24 cellular contexts compared by ENCODE assay signal in genomic region chr4:176889776-176890175, GRCh38.
DNase-seq lines count a peak whose midpoint lies in the region; ATAC-seq and TF ChIP-seq lines count a peak whose summit lies in the region.
"Had no signal": no experiment of that assay in that cellular context is flagged by ENCODE, and none has a peak within 500 bp of the region (broad histone marks: within the 10 kb centered on the region; RNA-seq: fewer than 3 reads in every experiment).

No MANE protein-coding gene starts in this region.

- ATAC-seq in SK-N-SH treated with all-trans-retinoic acid at 6 μM for 48 hours, result peak; percentile 70
- ATAC-seq: GM12878 had no signal

- no peak overlapping the region for H3K27ac Mint-ChIP-seq in activated T-helper 2 cell treated with anti-CD3 and anti-CD28 coated beads, Interferon-gamma antibody, Interleukin-2, Interleukin-4, amounts not matched to agents 10 μg/mL and 5 μg/mL and 100 μg/mL, durations not matched to agents 14 hours and 24 hours and 36 hours
- H3K27ac Mint-ChIP-seq: CD14-positive monocyte; CD4-positive, alpha-beta memory T cell; CD4-positive, CD25-positive, alpha-beta regulatory T cell; CD8-positive, alpha-beta memory T cell had no signal

- WGBS in smooth muscle cell (ENCODE audit: low lambda C conversion rate), result 86% methylated on average over 3 of the region's 3 CpGs

- intact Hi-C loops in activated T-helper 2 cell treated with anti-CD3 and anti-CD28 coated beads, Interferon-gamma antibody, Interleukin-2, Interleukin-4, amounts not matched to agents 10 μg/mL and 5 μg/mL and 100 μg/mL, durations not matched to agents 14 hours and 24 hours and 36 hours (cut with micrococcal nuclease), result no loop called here

- H3K36me3 Mint-ChIP-seq in activated T-helper 2 cell treated with anti-CD3 and anti-CD28 coated beads, Interferon-gamma antibody, Interleukin-2, Interleukin-4, amounts not matched to agents 10 μg/mL and 5 μg/mL and 100 μg/mL, durations not matched to agents 14 hours and 24 hours and 36 hours (ENCODE audit: low read depth), result no peaks in the 10 kb centered on the region
- H3K36me3 Mint-ChIP-seq: CD14-positive monocyte; CD4-positive, alpha-beta memory T cell; CD4-positive, CD25-positive, alpha-beta regulatory T cell; CD8-positive, alpha-beta memory T cell had no signal

- TF ChIP-seq CTCF in smooth muscle cell (IDR thresholded peaks at IDR 0.05; ENCODE audit: borderline replicate concordance, insufficient read depth, poor library complexity, severe bottlenecking), result no peak
- no peak for TF ChIP-seq CTCF in coronary artery (IDR thresholded peaks at IDR 0.05)

- H3K36me3 ChIP-seq in smooth muscle cell (ENCODE audit: low read depth), result no peaks in the 10 kb centered on the region
- H3K36me3 ChIP-seq: BE2C, BLaER1 had no signal

- no peaks in the 10 kb centered on the region for H3K9me3 Mint-ChIP-seq in activated T-helper 2 cell treated with anti-CD3 and anti-CD28 coated beads, Interferon-gamma antibody, Interleukin-2, Interleukin-4, amounts not matched to agents 10 μg/mL and 5 μg/mL and 100 μg/mL, durations not matched to agents 14 hours and 24 hours and 36 hours
- H3K9me3 Mint-ChIP-seq: CD4-positive, CD25-positive, alpha-beta regulatory T cell had no signal

- peak overlapping the region; percentile 17 for H2AFZ ChIP-seq in smooth muscle cell (ENCODE audit: low read depth)

- DNase-seq in RPMI7951 (ENCODE audit: low read depth), result peak; percentile 53
- DNase-seq in smooth muscle cell (lab: John Stamatoyannopoulos, UW; ENCODE audit: unreplicated experiment), result no peak
- no peak for DNase-seq in germinal center (ENCODE audit: low spot score)
- DNase-seq in activated T-helper 2 cell treated with anti-CD3 and anti-CD28 coated beads, Interferon-gamma antibody, Interleukin-2, Interleukin-4, amounts not matched to agents 10 μg/mL and 5 μg/mL and 100 μg/mL, durations not matched to agents 14 hours and 24 hours and 36 hours (ENCODE audit: low spot score), result no peak
- DNase-seq in coronary artery (ENCODE audit: low spot score), result no peak
- DNase-seq: 8988T; ACHN; BE2C; C1 segment of cervical spinal cord; CD4-positive, alpha-beta memory T cell; CD4-positive, CD25-positive, alpha-beta regulatory T cell; CD8-positive, alpha-beta memory T cell; COR-L47; DMS 273 treated with DMSO at 0.1 percent for 48 hours; DMS153; DMS53; DMS79; DND-41; EL; GDM1 had no signal

- H3K9me3 ChIP-seq in smooth muscle cell (replicated peaks; ENCODE audit: low read depth), result no peaks in the 10 kb centered on the region
- H3K9me3 ChIP-seq: BE2C, BLaER1 had no signal

- no peak overlapping the region for H3K27ac ChIP-seq in smooth muscle cell (ENCODE audit: low read depth)
- H3K27ac ChIP-seq in coronary artery, result no peak overlapping the region
- H3K27ac ChIP-seq: BLaER1 had no signal

- H3K9ac ChIP-seq in smooth muscle cell (ENCODE audit: low read depth), result no peak overlapping the region
- H3K9ac ChIP-seq: BLaER1 had no signal

- H3K4me3 ChIP-seq in smooth muscle cell, result no peak overlapping the region
- no peak overlapping the region for H3K4me3 ChIP-seq in coronary artery
- H3K4me3 ChIP-seq: BLaER1, GM12878 had no signal

- no peaks in the 10 kb centered on the region for H4K20me1 ChIP-seq in smooth muscle cell (ENCODE audit: low read depth)
- H4K20me1 ChIP-seq: BLaER1 had no signal

- H3K27me3 ChIP-seq in smooth muscle cell (ENCODE audit: low read depth), result no peaks in the 10 kb centered on the region
- H3K27me3 ChIP-seq: BE2C, BLaER1 had no signal

- H3K4me1 Mint-ChIP-seq in activated T-helper 2 cell treated with anti-CD3 and anti-CD28 coated beads, Interferon-gamma antibody, Interleukin-2, Interleukin-4, amounts not matched to agents 10 μg/mL and 5 μg/mL and 100 μg/mL, durations not matched to agents 14 hours and 24 hours and 36 hours (ENCODE audit: low read depth), result no peaks in the 10 kb centered on the region
- H3K4me1 Mint-ChIP-seq: CD14-positive monocyte; CD4-positive, alpha-beta memory T cell; CD4-positive, CD25-positive, alpha-beta regulatory T cell; CD8-positive, alpha-beta memory T cell had no signal

- no peak overlapping the region for H3K4me3 Mint-ChIP-seq in activated T-helper 2 cell treated with anti-CD3 and anti-CD28 coated beads, Interferon-gamma antibody, Interleukin-2, Interleukin-4, amounts not matched to agents 10 μg/mL and 5 μg/mL and 100 μg/mL, durations not matched to agents 14 hours and 24 hours and 36 hours (ENCODE audit: low read depth)
- H3K4me3 Mint-ChIP-seq: CD14-positive monocyte; CD4-positive, alpha-beta memory T cell; CD4-positive, CD25-positive, alpha-beta regulatory T cell; CD8-positive, alpha-beta memory T cell had no signal

- no peak overlapping the region for H3K4me2 ChIP-seq in smooth muscle cell
- H3K4me2 ChIP-seq: BLaER1 had no signal

- H3K27me3 Mint-ChIP-seq in activated T-helper 2 cell treated with anti-CD3 and anti-CD28 coated beads, Interferon-gamma antibody, Interleukin-2, Interleukin-4, amounts not matched to agents 10 μg/mL and 5 μg/mL and 100 μg/mL, durations not matched to agents 14 hours and 24 hours and 36 hours (ENCODE audit: low read depth), result peaks cover 8% of the 10 kb centered on the region
- H3K27me3 Mint-ChIP-seq: CD4-positive, alpha-beta memory T cell; CD4-positive, CD25-positive, alpha-beta regulatory T cell; CD8-positive, alpha-beta memory T cell had no signal

- no peaks in the 10 kb centered on the region for H3K79me2 ChIP-seq in smooth muscle cell (ENCODE audit: low read depth)

- H3F3A ChIP-seq in smooth muscle cell (ENCODE audit: low read depth), result no peaks in the 10 kb centered on the region

- no peaks in the 10 kb centered on the region for H3K4me1 ChIP-seq in smooth muscle cell (ENCODE audit: low read depth)
- H3K4me1 ChIP-seq: BLaER1 had no signal

TF ChIP-seq in SK-N-SH treated with all-trans-retinoic acid at 6 μM for 48 hours, 23 proteins besides CTCF, POLR2A, EP300 and RAD21 (continues in another document):
- TF ChIP-seq, protein P1, sequence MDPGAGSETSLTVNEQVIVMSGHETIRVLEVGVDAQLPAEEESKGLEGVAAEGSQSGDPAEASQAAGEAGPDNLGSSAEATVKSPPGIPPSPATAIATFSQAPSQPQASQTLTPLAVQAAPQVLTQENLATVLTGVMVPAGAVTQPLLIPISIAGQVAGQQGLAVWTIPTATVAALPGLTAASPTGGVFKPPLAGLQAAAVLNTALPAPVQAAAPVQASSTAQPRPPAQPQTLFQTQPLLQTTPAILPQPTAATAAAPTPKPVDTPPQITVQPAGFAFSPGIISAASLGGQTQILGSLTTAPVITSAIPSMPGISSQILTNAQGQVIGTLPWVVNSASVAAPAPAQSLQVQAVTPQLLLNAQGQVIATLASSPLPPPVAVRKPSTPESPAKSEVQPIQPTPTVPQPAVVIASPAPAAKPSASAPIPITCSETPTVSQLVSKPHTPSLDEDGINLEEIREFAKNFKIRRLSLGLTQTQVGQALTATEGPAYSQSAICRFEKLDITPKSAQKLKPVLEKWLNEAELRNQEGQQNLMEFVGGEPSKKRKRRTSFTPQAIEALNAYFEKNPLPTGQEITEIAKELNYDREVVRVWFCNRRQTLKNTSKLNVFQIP (CRISPR knock-in tag; IDR thresholded peaks at IDR 0.05; ENCODE audit: borderline replicate concordance, low read depth), result no peak
- TF ChIP-seq CSRNP3 (CRISPR knock-in tag; IDR thresholded peaks at IDR 0.05) (no peak), ZC3H10 (CRISPR knock-in tag; IDR thresholded peaks at IDR 0.05) (no peak), ZFP3 (CRISPR knock-in tag; IDR thresholded peaks at IDR 0.05) (no peak), PATZ1 (CRISPR knock-in tag; IDR thresholded peaks at IDR 0.05; ENCODE audit: borderline replicate concordance) (no peak), ZNF565 (CRISPR knock-in tag; conservative IDR thresholded peaks at IDR 0.05; ENCODE audit: low read depth) (no peak), ESRRG (CRISPR knock-in tag; IDR thresholded peaks at IDR 0.05) (no peak), TCF4 (CRISPR knock-in tag; IDR thresholded peaks at IDR 0.05; ENCODE audit: borderline replicate concordance) (no peak), CSDC2 (CRISPR knock-in tag; IDR thresholded peaks at IDR 0.05) (no peak), TOX (CRISPR knock-in tag; IDR thresholded peaks at IDR 0.05; ENCODE audit: borderline replicate concordance) (no peak), OSR1 (CRISPR knock-in tag; IDR thresholded peaks at IDR 0.05) (no peak), GLIS3 (CRISPR knock-in tag; IDR thresholded peaks at IDR 0.05) (no peak)
